8 cellular contexts compared by ENCODE assay signal in genomic region chr17:42773290-42774035, GRCh38. TPM values are rescaled to one million over a fixed set of nuclear protein-coding genes. Genes with fewer than 3 reads are reported as not detected.
DNase-seq lines count a peak whose midpoint lies in the region; ATAC-seq and TF ChIP-seq lines count a peak whose summit lies in the region.

VPS25 (plus strand) TSS chr17:42773449; CDS start chr17:42773476, 27 bp downstream.

- peak; percentile 64 for DNase-seq in AG09319 (ENCODE audit: extremely low read depth, low read depth)
- DNase-seq in GM19240 (ENCODE audit: insufficient read length, low spot score), result peak; percentile 90
- DNase-seq in RKO (ENCODE audit: low spot score), result peak; percentile 92
- DNase-seq in activated T-cell treated with anti-CD3 and anti-CD28 coated beads, Interleukin-2, amount 50 U/mL, for 72 hours, result peak; percentile 78 to 79
- DNase-seq in fibroblast of gingiva (ENCODE audit: low read depth), result peak; percentile 85
- DNase-seq in naive B cell, result peak; percentile 62
- peak; percentile 62 to 86 for DNase-seq in stimulated activated effector memory CD8-positive, alpha-beta T cell treated with anti-CD3 and anti-CD28 coated beads, Interleukin-12 subunit alpha, Interleukin-12 subunit beta, amount 100 ng/mL, for 72 hours (ENCODE audit: low spot score in 2 of 2)

- H3K4me1 ChIP-seq in KMS-11 (ENCODE audit: low read depth, poor library complexity, severe bottlenecking), result peaks cover 30% of the 10 kb centered on the region

- peaks cover 25% of the 10 kb centered on the region for H3K4me1 Mint-ChIP-seq in activated T-cell treated with anti-CD3 and anti-CD28 coated beads, Interleukin-2, amount 50 U/mL, for 72 hours (ENCODE audit: low read depth)
- peaks cover 19 to 35% (median 22%) of the 10 kb centered on the region in 3 donors for H3K4me1 Mint-ChIP-seq in naive B cell
- H3K4me1 Mint-ChIP-seq in stimulated activated effector memory CD8-positive, alpha-beta T cell treated with anti-CD3 and anti-CD28 coated beads, Interleukin-12 subunit alpha, Interleukin-12 subunit beta, amount 100 ng/mL, for 72 hours, result peaks cover 27% of the 10 kb centered on the region

- peak within 1 kb of the TSS; percentile 75 for H3K9ac ChIP-seq in KMS-11

- ATAC-seq in activated T-cell treated with anti-CD3 and anti-CD28 coated beads, Interleukin-2, amount 50 U/mL, for 72 hours (replicated peaks in 1 of 2), result peak; percentile 96 to 98
- peak; percentile 94 to 98 for ATAC-seq in naive B cell (ENCODE audit: low read depth in 2 of 2)
- ATAC-seq in stimulated activated effector memory CD8-positive, alpha-beta T cell treated with anti-CD3 and anti-CD28 coated beads, Interleukin-12 subunit alpha, Interleukin-12 subunit beta, amount 100 ng/mL, for 72 hours, result peak; percentile 95

- H3K4me2 ChIP-seq in KMS-11, result peak within 1 kb of the TSS; percentile 89

- peaks cover 4% of the 10 kb centered on the region; the same call in 1 of the 2 replicates for H3K79me2 ChIP-seq in KMS-11 (ENCODE audit: insufficient read depth, low read depth)

- peak within 1 kb of the TSS; percentile 64 for H2AFZ ChIP-seq in KMS-11 (ENCODE audit: low read depth)

- peak; percentile 36 for TF ChIP-seq CTCF in AG09319 (IDR thresholded peaks at IDR 0.05; ENCODE audit: low read depth, low read length)
- no peak for TF ChIP-seq CTCF in KMS-11 (conservative IDR thresholded peaks at IDR 0.05; ENCODE audit: low read depth, low read length)

- H3K27ac Mint-ChIP-seq in activated T-cell treated with anti-CD3 and anti-CD28 coated beads, Interleukin-2, amount 50 U/mL, for 72 hours, result peak within 1 kb of the TSS; percentile 98
- peak within 1 kb of the TSS; percentile 98 to 99 (median 98) for H3K27ac Mint-ChIP-seq in naive B cell
- peak within 1 kb of the TSS; percentile 99 for H3K27ac Mint-ChIP-seq in stimulated activated effector memory CD8-positive, alpha-beta T cell treated with anti-CD3 and anti-CD28 coated beads, Interleukin-12 subunit alpha, Interleukin-12 subunit beta, amount 100 ng/mL, for 72 hours

- peaks cover 1 to 8% of the 10 kb centered on the region in 2 donors for H3K36me3 Mint-ChIP-seq in activated T-cell treated with anti-CD3 and anti-CD28 coated beads, Interleukin-2, amount 50 U/mL, for 72 hours (ENCODE audit: insufficient read depth in 2 of 2)
- peaks cover 2 to 9% of the 10 kb centered on the region in 2 donors for H3K36me3 Mint-ChIP-seq in naive B cell
- peaks cover 47% of the 10 kb centered on the region for H3K36me3 Mint-ChIP-seq in stimulated activated effector memory CD8-positive, alpha-beta T cell treated with anti-CD3 and anti-CD28 coated beads, Interleukin-12 subunit alpha, Interleukin-12 subunit beta, amount 100 ng/mL, for 72 hours

- H3K36me3 ChIP-seq in KMS-11 (ENCODE audit: insufficient read depth), result no peaks in the 10 kb centered on the region; the same call in 1 of the 2 replicates

- peak within 1 kb of the TSS; percentile 48 for H3K27ac ChIP-seq in KMS-11

- peaks cover 2% of the 10 kb centered on the region for H3K27me3 Mint-ChIP-seq in activated T-cell treated with anti-CD3 and anti-CD28 coated beads, Interleukin-2, amount 50 U/mL, for 72 hours (ENCODE audit: low read depth)
- peaks cover 0 to 5% (median 0%) of the 10 kb centered on the region in 3 donors for H3K27me3 Mint-ChIP-seq in naive B cell

- no peaks in the 10 kb centered on the region for H3K9me3 Mint-ChIP-seq in activated T-cell treated with anti-CD3 and anti-CD28 coated beads, Interleukin-2, amount 50 U/mL, for 72 hours
- peaks cover 0 to 4% (median 0%) of the 10 kb centered on the region in 7 donors for H3K9me3 Mint-ChIP-seq in naive B cell
- H3K9me3 Mint-ChIP-seq in stimulated activated effector memory CD8-positive, alpha-beta T cell treated with anti-CD3 and anti-CD28 coated beads, Interleukin-12 subunit alpha, Interleukin-12 subunit beta, amount 100 ng/mL, for 72 hours, result no peaks in the 10 kb centered on the region

- peak within 1 kb of the TSS; percentile 99 for H3K4me3 Mint-ChIP-seq in activated T-cell treated with anti-CD3 and anti-CD28 coated beads, Interleukin-2, amount 50 U/mL, for 72 hours
- peak within 1 kb of the TSS; percentile 95 to 100 (median 99) for H3K4me3 Mint-ChIP-seq in naive B cell
- H3K4me3 Mint-ChIP-seq in stimulated activated effector memory CD8-positive, alpha-beta T cell treated with anti-CD3 and anti-CD28 coated beads, Interleukin-12 subunit alpha, Interleukin-12 subunit beta, amount 100 ng/mL, for 72 hours, result peak within 1 kb of the TSS; percentile 100

- no peaks in the 10 kb centered on the region for H3K27me3 ChIP-seq in KMS-11 (ENCODE audit: insufficient read depth, low read depth)

- no peaks in the 10 kb centered on the region for H4K20me1 ChIP-seq in KMS-11 (ENCODE audit: insufficient read depth)

- no peak within 1 kb of the TSS for H3K4me3 ChIP-seq in KMS-11 (IDR thresholded peaks at IDR 0.05; ENCODE audit: insufficient read depth, low read depth, low read length)

RNA-seq across cellular contexts. Expression of gene VPS25, which starts in this region (rescaled TPM):
- total RNA-seq in activated T-cell treated with anti-CD3 and anti-CD28 coated beads, Interleukin-2, amount 50 U/mL, for 72 hours, result 10 to 100 TPM; 64.4 to 71.6 TPM
- polyA plus RNA-seq in naive B cell (ENCODE audit: low read depth in 6 of 6), result 10 to 100 TPM; 44.3 to 61.0 (median 56.5) TPM
